ENCODE assay signal across 1 cellular context in the genomic region with DNA sequence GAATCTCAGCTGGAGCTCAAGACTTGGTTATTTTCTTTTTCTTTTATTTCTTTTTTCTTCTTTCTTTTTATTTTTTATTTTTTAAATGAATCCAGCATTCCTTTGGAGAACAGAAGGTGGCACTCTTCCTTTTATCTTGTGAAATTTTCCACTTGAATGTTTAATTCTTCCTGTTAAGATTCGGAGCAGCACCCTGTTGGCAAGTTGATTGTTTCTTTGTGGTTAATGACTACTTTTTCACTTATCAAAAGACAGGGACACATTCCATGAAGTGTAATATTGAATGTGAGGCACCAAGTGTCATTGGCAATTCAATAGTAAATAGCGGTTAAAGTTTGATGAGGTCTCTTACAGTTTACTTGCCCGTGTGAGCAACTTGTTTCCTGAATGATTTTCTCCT.
TF ChIP-seq lines count a peak whose summit lies in the region.

No MANE protein-coding gene starts in this region.

TF ChIP-seq in HCT116, 20 proteins besides CTCF, POLR2A, EP300 and RAD21 (continued from another document):
- TF ChIP-seq REST (IDR thresholded peaks at IDR 0.05; ENCODE audit: low read depth) (no peak), ZBTB33 (IDR thresholded peaks at IDR 0.05; ENCODE audit: extremely low read depth, insufficient replicate concordance, low read length) (no peak), CBX3 (IDR thresholded peaks at IDR 0.05; ENCODE audit: low read depth) (no peak), SIN3A (IDR thresholded peaks at IDR 0.05; ENCODE audit: low read depth) (no peak)
